ENCODE assay signal across 23 cellular contexts in genomic region chr2:145909175-145909574, GRCh38.
"Had no signal": no experiment of that assay in that cellular context is flagged by ENCODE, and none has a peak within 500 bp of the region (broad histone marks: within the 10 kb centered on the region; RNA-seq: fewer than 3 reads in every experiment).

No MANE protein-coding gene starts in this region.

- H3K4me1 ChIP-seq: gastroesophageal sphincter, psoas muscle, right lobe of liver, spleen, stomach had no signal

- H3K9ac ChIP-seq: parathyroid adenoma had no signal

- H3K9me3 ChIP-seq: gastroesophageal sphincter, psoas muscle, right lobe of liver, spleen, stomach had no signal

- H3K4me3 ChIP-seq: dorsolateral prefrontal cortex, gastroesophageal sphincter, lung, psoas muscle, right lobe of liver, spleen, stomach had no signal

- H3K27ac ChIP-seq: dorsolateral prefrontal cortex, gastroesophageal sphincter, parathyroid adenoma, psoas muscle, right lobe of liver, spleen, stomach had no signal

- H3K79me2 ChIP-seq: parathyroid adenoma had no signal

- H3K27me3 ChIP-seq: gastroesophageal sphincter, right lobe of liver, spleen, stomach had no signal

- H2AFZ ChIP-seq: parathyroid adenoma had no signal

- ATAC-seq: gastroesophageal sphincter; left cardiac atrium; left ventricle myocardium superior; psoas muscle; stimulated activated naive B cell treated with anti-CD40 and anti-IgM and Interleukin-4, amounts not matched to agents 10 μg/mL and 1 μg/mL and 100 μg/mL, for 72 hours had no signal

- H3K36me3 ChIP-seq: gastroesophageal sphincter, right lobe of liver, spleen, stomach had no signal

- DNase-seq: cortex of kidney; dorsolateral prefrontal cortex; effector CD8-positive, alpha-beta T cell; foreskin fibroblast; glutamatergic neuron; immature natural killer cell; kidney; left cardiac atrium; left ventricle myocardium superior; mesendoderm; naive B cell; psoas muscle; retina; right lobe of liver; spleen; stimulated activated CD4-positive, alpha-beta T cell treated with anti-CD3 and anti-CD28 coated beads, Interleukin-2, amount 100 ng/mL, for 24 hours; stimulated activated CD4-positive, alpha-beta T cell treated with anti-CD3 and anti-CD28 coated beads, Interleukin-4, amount 100 ng/mL, for 4 hours; stimulated activated naive B cell treated with anti-CD40 and anti-IgM and Interleukin-4, amounts not matched to agents 10 μg/mL and 1 μg/mL and 100 μg/mL, for 72 hours; stomach; trophoblast cell had no signal
